15 cellular contexts compared by ENCODE assay signal in the genomic region with DNA sequence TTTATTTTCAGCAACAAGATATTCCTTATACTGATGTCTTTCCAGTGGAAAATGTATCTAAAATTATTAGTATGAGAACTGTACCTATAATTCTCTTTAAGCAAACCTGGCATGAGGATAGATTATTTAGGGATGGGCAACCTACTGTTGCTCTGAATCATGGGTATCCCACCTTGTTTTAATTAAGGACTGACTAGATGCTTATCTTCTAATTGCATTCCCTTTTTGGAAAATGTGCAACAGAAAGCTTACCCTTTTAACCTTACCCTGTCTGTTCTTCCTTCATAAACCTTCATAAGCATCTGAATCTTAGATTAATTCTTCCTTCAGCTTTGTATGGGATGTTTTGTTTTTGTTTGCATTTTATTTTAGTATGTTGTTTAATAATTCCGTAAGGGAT.
"Had no signal": no experiment of that assay in that cellular context is flagged by ENCODE, and none has a peak within 500 bp of the region (broad histone marks: within the 10 kb centered on the region; RNA-seq: fewer than 3 reads in every experiment).

No MANE protein-coding gene starts in this region.

- DNase-seq: activated CD4-positive, alpha-beta T cell treated with anti-CD3 and anti-CD28 coated beads, Interleukin-2, amount 50 U/mL, for 4 hours; amygdala; caudate nucleus; islet precursor cell; left ventricle myocardium inferior; mucosa of descending colon; naive B cell; occipital lobe; right cardiac atrium; stimulated activated naive CD8-positive, alpha-beta T cell treated with anti-CD3 and anti-CD28 coated beads, Interleukin-15, amount 100 ng/mL, for 72 hours; SW 1271; trophoblast cell had no signal

- H3K4me3 Mint-ChIP-seq: activated naive CD8-positive, alpha-beta T cell; naive B cell; stimulated activated naive CD8-positive, alpha-beta T cell treated with anti-CD3 and anti-CD28 coated beads, Interleukin-15, amount 100 ng/mL, for 72 hours had no signal

- H3K9me3 ChIP-seq: left ventricle myocardium inferior, mucosa of descending colon, prostate gland had no signal

- H3K27ac Mint-ChIP-seq: activated naive CD8-positive, alpha-beta T cell had no signal

- H3K36me3 ChIP-seq: left ventricle myocardium inferior, prostate gland had no signal

- ATAC-seq: mucosa of descending colon; right cardiac atrium; stimulated activated naive CD8-positive, alpha-beta T cell treated with anti-CD3 and anti-CD28 coated beads, Interleukin-15, amount 100 ng/mL, for 72 hours had no signal

- H3K4me1 Mint-ChIP-seq: naive B cell; stimulated activated naive CD8-positive, alpha-beta T cell treated with anti-CD3 and anti-CD28 coated beads, Interleukin-15, amount 100 ng/mL, for 72 hours had no signal

- H3K9me3 Mint-ChIP-seq: naive B cell; stimulated activated naive CD8-positive, alpha-beta T cell treated with anti-CD3 and anti-CD28 coated beads, Interleukin-15, amount 100 ng/mL, for 72 hours had no signal

- H3K27ac ChIP-seq: coronary artery, prostate gland had no signal

- H3K27me3 Mint-ChIP-seq: activated naive CD8-positive, alpha-beta T cell; naive B cell; stimulated activated naive CD8-positive, alpha-beta T cell treated with anti-CD3 and anti-CD28 coated beads, Interleukin-15, amount 100 ng/mL, for 72 hours had no signal

- H3K4me3 ChIP-seq: coronary artery, left ventricle myocardium inferior, mucosa of descending colon, prostate gland had no signal

- H3K4me1 ChIP-seq: prostate gland had no signal
